10 cellular contexts compared by ENCODE assay signal in the genomic region with DNA sequence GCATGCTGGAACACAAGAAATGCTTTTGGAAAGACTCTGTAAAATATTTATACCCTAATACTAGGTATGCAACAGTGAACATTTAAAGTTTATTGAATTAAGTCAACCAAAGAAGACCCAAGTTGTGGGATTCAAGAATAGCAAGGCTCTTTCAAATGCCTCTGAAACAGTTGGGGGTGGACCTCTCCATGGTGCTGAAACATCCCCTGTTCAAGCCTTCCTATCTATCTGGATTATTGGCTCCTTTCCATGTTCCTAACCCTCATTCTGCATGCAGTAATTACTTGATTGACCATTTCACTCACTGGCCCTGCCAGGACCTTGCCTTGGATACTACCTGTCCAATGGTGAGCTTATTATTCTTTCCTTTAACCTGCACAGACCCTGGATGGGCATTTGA.
A peak's percentile ranks its signal among the peaks of the same experiment; 100 is the strongest.
DNase-seq lines count a peak whose midpoint lies in the region; ATAC-seq and TF ChIP-seq lines count a peak whose summit lies in the region.
"Had no signal": no experiment of that assay in that cellular context is flagged by ENCODE, and none has a peak within 500 bp of the region (broad histone marks: within the 10 kb centered on the region; RNA-seq: fewer than 3 reads in every experiment).

No MANE protein-coding gene starts in this region.

- ATAC-seq in GM21529 (IDR thresholded peaks at IDR 0.05; ENCODE audit: unreplicated experiment), result no peak

- no peak for TF ChIP-seq POLR2A in esophagus muscularis mucosa (IDR thresholded peaks at IDR 0.05; ENCODE audit: low read depth)

- intact Hi-C loops in esophagus muscularis mucosa (cut with DNase I), result no loop called here

- H3K4me1 ChIP-seq in esophagus muscularis mucosa, result no peaks in the 10 kb centered on the region

- no peaks in the 10 kb centered on the region for H3K9me3 ChIP-seq in esophagus muscularis mucosa

- peak; percentile 22 to 25 for DNase-seq in activated T-cell treated with anti-CD3 and anti-CD28 coated beads, Interleukin-2, amount 50 U/mL, for 48 hours
- DNase-seq in activated T-cell treated with anti-CD3 and anti-CD28 coated beads, Interleukin-2, amount 50 U/mL, for 1 hour, result no peak
- peak; percentile 7 for DNase-seq in RPMI7951 (ENCODE audit: low read depth)
- DNase-seq in esophagus muscularis mucosa (ENCODE audit: extremely low spot score), result peak; percentile 7
- peak; percentile 2 for DNase-seq in stimulated activated CD4-positive, alpha-beta T cell treated with anti-CD3 and anti-CD28 coated beads, Interleukin-4, amount 100 ng/mL, for 1 hour
- no peak for DNase-seq in NCI-H146 treated with DMSO at 0.1 percent for 48 hours (lab: John Stamatoyannopoulos, UW; ENCODE audit: unreplicated experiment)
- DNase-seq in NCI-H1436 (lab: John Stamatoyannopoulos, UW), result no peak
- DNase-seq: immature natural killer cell, NCI-H345 had no signal

- no peak for TF ChIP-seq CTCF in esophagus muscularis mucosa (IDR thresholded peaks at IDR 0.05)

- no peaks in the 10 kb centered on the region for H3K36me3 ChIP-seq in esophagus muscularis mucosa

- no peaks in the 10 kb centered on the region for H3K27me3 ChIP-seq in esophagus muscularis mucosa

- H3K27ac ChIP-seq in esophagus muscularis mucosa (replicated peaks in 1 of 4), result no peak overlapping the region

- no peak for TF ChIP-seq EP300 in esophagus muscularis mucosa (IDR thresholded peaks at IDR 0.05)

- H3K4me3 ChIP-seq in esophagus muscularis mucosa, result no peak overlapping the region

Comparison
In these comparisons a context has a peak if more than half of its experiments do, and no peak if none do; other contexts are left out.
1. DNase-seq: peak in activated T-cell treated with anti-CD3 and anti-CD28 coated beads, Interleukin-2, amount 50 U/mL, for 48 hours (2 of 2), RPMI7951 (single experiment), esophagus muscularis mucosa (single experiment) and stimulated activated CD4-positive, alpha-beta T cell treated with anti-CD3 and anti-CD28 coated beads, Interleukin-4, amount 100 ng/mL, for 1 hour (single experiment); none in activated T-cell treated with anti-CD3 and anti-CD28 coated beads, Interleukin-2, amount 50 U/mL, for 1 hour (single experiment), NCI-H146 treated with DMSO at 0.1 percent for 48 hours (single experiment) and NCI-H1436 (single experiment).